Comparison of ENCODE assay signal across 16 cellular contexts in the genomic region with DNA sequence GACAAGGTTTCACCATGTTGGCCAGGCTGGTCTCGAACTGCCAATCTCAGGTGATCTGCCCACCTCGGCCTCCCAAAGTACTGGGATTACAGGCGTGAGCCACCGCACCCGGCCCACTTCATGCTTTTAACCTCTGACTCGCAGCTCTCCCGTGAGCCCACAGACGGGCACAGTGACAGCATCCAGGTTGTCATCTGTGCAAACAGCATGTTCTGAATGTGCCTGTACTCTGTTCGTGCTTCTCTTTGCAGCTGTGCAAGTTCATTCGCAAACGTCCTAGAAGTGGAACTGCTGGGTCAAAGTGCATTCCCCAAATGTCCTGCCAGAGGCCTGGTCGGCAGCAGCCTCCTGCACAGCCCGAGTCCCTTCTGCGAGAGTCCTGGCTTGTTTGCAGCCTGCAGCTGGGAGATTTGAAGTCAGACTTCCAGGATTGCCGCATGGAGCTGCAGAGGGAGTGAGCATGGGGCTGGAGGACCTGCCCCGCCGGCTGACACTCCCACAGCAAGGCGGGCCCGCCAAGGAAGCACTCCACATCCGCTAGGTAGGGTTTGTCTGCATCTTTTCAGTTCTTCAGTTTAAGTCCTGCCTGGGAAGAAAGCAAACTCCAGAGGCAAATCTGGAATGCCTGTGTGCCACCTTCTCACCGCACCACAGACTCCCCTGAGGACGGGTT. TPM values are rescaled to one million over a fixed set of nuclear protein-coding genes. Genes with fewer than 3 reads are reported as not detected.
A peak's percentile ranks its signal among the peaks of the same experiment; 100 is the strongest.
DNase-seq lines count a peak whose midpoint lies in the region; TF ChIP-seq lines count a peak whose summit lies in the region.
"Had no signal": no experiment of that assay in that cellular context is flagged by ENCODE, and none has a peak within 500 bp of the region (broad histone marks: within the 10 kb centered on the region; RNA-seq: fewer than 3 reads in every experiment).

No MANE protein-coding gene starts in this region.

- H3K4me1 ChIP-seq in cardiac muscle cell (ENCODE audit: low read depth): no peaks in the 10 kb centered on the region
- peaks cover 16% of the 10 kb centered on the region for H3K4me1 ChIP-seq in left ventricle myocardium inferior

- intact Hi-C loops in left ventricle myocardium inferior (cut with micrococcal nuclease): no loop called here

- H3K36me3 ChIP-seq in cardiac muscle cell (peaks cover 18% of the 10 kb centered on the region), left ventricle myocardium inferior (peaks cover 36% of the 10 kb centered on the region)

- H3K4me3 Mint-ChIP-seq in glutamatergic neuron (ENCODE audit: unreplicated experiment): peak overlapping the region; percentile 11
- H3K4me3 Mint-ChIP-seq in nephron: peak overlapping the region; percentile 29 to 71 (median 66)

- H3K9me3 Mint-ChIP-seq in glutamatergic neuron (ENCODE audit: unreplicated experiment) (peaks cover 11% of the 10 kb centered on the region), nephron (no peaks in the 10 kb centered on the region)

- H3K27ac Mint-ChIP-seq in glutamatergic neuron (ENCODE audit: unreplicated experiment) (peak overlapping the region; percentile 92), nephron (no peak overlapping the region)

- H3K27me3 ChIP-seq in cardiac muscle cell (no peaks in the 10 kb centered on the region), left ventricle myocardium inferior (ENCODE audit: low read depth) (no peaks in the 10 kb centered on the region)

- H3K27me3 Mint-ChIP-seq in glutamatergic neuron (ENCODE audit: unreplicated experiment) (peaks cover 14% of the 10 kb centered on the region), nephron (ENCODE audit: low read depth) (no peaks in the 10 kb centered on the region)

- H3K27ac ChIP-seq in cardiac muscle cell: peak overlapping the region; percentile 48
- no peak overlapping the region for H3K27ac ChIP-seq in left ventricle myocardium inferior (replicated peaks)
- H3K27ac ChIP-seq: C4-2B, PC-9 had no signal

- DNase-seq in cardiac muscle cell (ENCODE audit: low read depth in 1 of 2, low spot score in 1 of 2): no peak
- DNase-seq in left ventricle myocardium inferior: no peak
- DNase-seq in glutamatergic neuron: no peak
- DNase-seq in stimulated activated CD4-positive, alpha-beta T cell treated with anti-CD3 and anti-CD28 coated beads, Interleukin-1b, Interleukin-23, amount 100 ng/mL, for 48 hours: no peak
- no peak for DNase-seq in glomerular visceral epithelial cell (ENCODE audit: extremely low spot score)
- no peak for DNase-seq in cortex of kidney (lab: John Stamatoyannopoulos, UW)
- no peak for DNase-seq in GM03348 (ENCODE audit: low spot score)
- DNase-seq: DMS53; HCEC 1CT; NCI-H1436; NCI-H345; NK-92 treated with Interleukin-12 subunit alpha and Interleukin-12 subunit beta, amount 100 ng/mL, for 24 hours; PC-9; Right ventricle myocardium superior had no signal

- H3K4me1 Mint-ChIP-seq in glutamatergic neuron (ENCODE audit: low read depth, unreplicated experiment): peaks cover 19% of the 10 kb centered on the region
- H3K4me1 Mint-ChIP-seq in nephron: no peaks in the 10 kb centered on the region

- H3K9me3 ChIP-seq in cardiac muscle cell (ENCODE audit: low read depth) (no peaks in the 10 kb centered on the region), left ventricle myocardium inferior (replicated peaks) (no peaks in the 10 kb centered on the region)

- H3K36me3 Mint-ChIP-seq in glutamatergic neuron (ENCODE audit: unreplicated experiment) (peaks cover 5% of the 10 kb centered on the region), nephron (ENCODE audit: low read depth) (peaks cover 38% of the 10 kb centered on the region)

- H3K4me3 ChIP-seq in cardiac muscle cell (no peak overlapping the region), left ventricle myocardium inferior (no peak overlapping the region)
- H3K4me3 ChIP-seq: PC-9 had no signal

- no peak for TF ChIP-seq CTCF in cardiac muscle cell (IDR thresholded peaks at IDR 0.05; ENCODE audit: low read depth, low read length)
- TF ChIP-seq CTCF in left ventricle myocardium inferior (IDR thresholded peaks at IDR 0.05; ENCODE audit: borderline replicate concordance): no peak
- no peak for TF ChIP-seq CTCF in glutamatergic neuron (IDR thresholded peaks at IDR 0.05; ENCODE audit: partially characterized antibody, unreplicated experiment)
- TF ChIP-seq CTCF in nephron (IDR thresholded peaks at IDR 0.05; ENCODE audit: unreplicated experiment in 3 of 3): no peak

RNA-seq across cellular contexts. Expression of gene BRD3OS, which starts 3.4 kb away (rescaled TPM):
- total RNA-seq in cardiac muscle cell (18.6 and 26.8 TPM in 2 replicates), left ventricle myocardium inferior (5.7 TPM), glutamatergic neuron (ENCODE audit: unreplicated experiment) (31.6 TPM)
- 32.3 and 40.4 TPM in 2 replicates for polyA plus RNA-seq in cardiac muscle cell

RNA-seq across cellular contexts. Expression of gene VAV2, which starts 36.6 kb away (rescaled TPM):
- total RNA-seq in cardiac muscle cell (6.7 and 10.8 TPM in 2 replicates), left ventricle myocardium inferior (4.1 TPM), glutamatergic neuron (ENCODE audit: unreplicated experiment) (270 TPM)
- 15.3 and 18.3 TPM in 2 replicates for polyA plus RNA-seq in cardiac muscle cell

RNA-seq across cellular contexts. Expression of gene BRD3, which starts 39.1 kb away (rescaled TPM):
- 27.0 and 42.6 TPM in 2 replicates for total RNA-seq in cardiac muscle cell
- 43.2 and 44.9 TPM in 2 replicates for polyA plus RNA-seq in cardiac muscle cell
- 24.7 TPM for total RNA-seq in left ventricle myocardium inferior
- 128 TPM for total RNA-seq in glutamatergic neuron (ENCODE audit: unreplicated experiment)

Comparison
In these comparisons a context has a peak if more than half of its experiments do, and no peak if none do; other contexts are left out.
1. RNA of gene VAV2, which starts 36.6 kb away (total RNA-seq): 270 TPM in glutamatergic neuron (single experiment); 6.7 to 10.8 TPM in cardiac muscle cell and 4.1 TPM in left ventricle myocardium inferior (single experiment); every median in the first group is over 10 times any median in the second.